8 cellular contexts compared by ENCODE assay signal in genomic region chr12:54725233-54725843, GRCh38.
DNase-seq lines count a peak whose midpoint lies in the region; ATAC-seq, FAIRE-seq and TF ChIP-seq lines count a peak whose summit lies in the region.

No MANE protein-coding gene starts in this region.

- 15 to 19% methylated on average over 5 of the region's 5 CpGs for WGBS in GM23248 (ENCODE audit: low coverage in 1 of 2, low lambda C conversion rate in 2 of 2, missing lambda C conversion rate in 2 of 2), 2 experiments
- WGBS in right cardiac atrium: 21% methylated on average over 5 of the region's 5 CpGs
- 2 to 38% methylated on average over 1 to 4 of the region's 5 CpGs for WGBS in gastroesophageal sphincter (ENCODE audit: low coverage in 1 of 2), 2 donors

- TF ChIP-seq EP300 in gastroesophageal sphincter (IDR thresholded peaks at IDR 0.05): no peak

- H3K9me3 ChIP-seq in GM23248 (ENCODE audit: low read depth) (no peaks in the 10 kb centered on the region), right cardiac atrium (ENCODE audit: control insufficient read depth, low read length) (no peaks in the 10 kb centered on the region), gastroesophageal sphincter (no peaks in the 10 kb centered on the region)

- H3K9ac ChIP-seq in GM23248: no peak overlapping the region

- DNase-seq in ACHN (peak; percentile 49), GM23248 (peak; percentile 54), RPMI8226 (peak; percentile 31), right cardiac atrium (no peak), hypothalamus (lab: John Stamatoyannopoulos, UW) (no peak), H54 (ENCODE audit: insufficient read length, low spot score) (no peak)

- ATAC-seq in right cardiac atrium: peak; percentile 36 to 50
- ATAC-seq in gastroesophageal sphincter: no peak
- no peak for ATAC-seq in GM21619 (IDR thresholded peaks at IDR 0.05; ENCODE audit: unreplicated experiment)

- TF ChIP-seq POLR2A in H54 (IDR thresholded peaks at IDR 0.05; ENCODE audit: low read depth, low read length) (no peak), gastroesophageal sphincter (IDR thresholded peaks at IDR 0.05) (no peak)

- intact Hi-C loops in right cardiac atrium (cut with DNase I): loop anchor here in 3 of 4 donors (5.0 to 10.0 kb wide), 2 partner anchors 229 to 232 kb away; no protein-coding TSS in a partner anchor

- H3K4me1 ChIP-seq in GM23248 (ENCODE audit: insufficient read depth) (no peaks in the 10 kb centered on the region), right cardiac atrium (ENCODE audit: control insufficient read depth, insufficient read depth, low read length) (no peaks in the 10 kb centered on the region), gastroesophageal sphincter (no peaks in the 10 kb centered on the region)

- H3F3A ChIP-seq in GM23248 (ENCODE audit: insufficient read depth): no peaks in the 10 kb centered on the region

- peaks cover 10% of the 10 kb centered on the region; the same call in 1 of the 2 replicates for H3K27me3 ChIP-seq in GM23248 (replicated peaks; ENCODE audit: insufficient read depth)
- H3K27me3 ChIP-seq in right cardiac atrium (ENCODE audit: control insufficient read depth, insufficient read depth): no peaks in the 10 kb centered on the region
- H3K27me3 ChIP-seq in gastroesophageal sphincter: peaks cover 13% of the 10 kb centered on the region

- in situ Hi-C loops in ACHN (cut with HindIII; ENCODE audit: low pct_ligation_motif_present, low pct_unique_long_range_greater_than_20kb, low sequenced_read_pairs): no loop called here
- in situ Hi-C loops in GM23248 (cut with MboI): no loop called here

- H3K36me3 ChIP-seq in GM23248 (ENCODE audit: low read depth) (no peaks in the 10 kb centered on the region), gastroesophageal sphincter (no peaks in the 10 kb centered on the region)

- no peak overlapping the region for H2AFZ ChIP-seq in GM23248

- H3K9me2 ChIP-seq in GM23248 (ENCODE audit: insufficient read depth): no peaks in the 10 kb centered on the region

- no peaks in the 10 kb centered on the region for H4K20me1 ChIP-seq in GM23248 (ENCODE audit: insufficient read depth)

- TF ChIP-seq CTCF in gastroesophageal sphincter (IDR thresholded peaks at IDR 0.05): peak in 1 of 4 experiments; percentile 15

- H3K4me3 ChIP-seq in GM23248 (no peak overlapping the region), right cardiac atrium (ENCODE audit: low read length) (no peak overlapping the region), gastroesophageal sphincter (no peak overlapping the region)

- no peak overlapping the region for H3K4me2 ChIP-seq in GM23248 (ENCODE audit: unreplicated experiment)

- FAIRE-seq in H54 (lab: Jason Lieb, UNC): no peak

- H3K79me2 ChIP-seq in GM23248 (ENCODE audit: insufficient read depth): no peaks in the 10 kb centered on the region

- H3K27ac ChIP-seq in GM23248: no peak overlapping the region
- H3K27ac ChIP-seq in right cardiac atrium (ENCODE audit: low read length): no peak overlapping the region
- H3K27ac ChIP-seq in gastroesophageal sphincter: no peak overlapping the region

Comparison
In these comparisons a context has a peak if more than half of its experiments do, and no peak if none do; other contexts are left out.
1. DNase-seq: peak in ACHN (single experiment), GM23248 (single experiment) and RPMI8226 (single experiment); none in right cardiac atrium (0 of 3), hypothalamus (0 of 51) and H54 (single experiment).
2. ATAC-seq: peak in right cardiac atrium (2 of 2); none in gastroesophageal sphincter (single experiment) and GM21619 (single experiment).